8 cellular contexts compared by ENCODE assay signal in the genomic region with DNA sequence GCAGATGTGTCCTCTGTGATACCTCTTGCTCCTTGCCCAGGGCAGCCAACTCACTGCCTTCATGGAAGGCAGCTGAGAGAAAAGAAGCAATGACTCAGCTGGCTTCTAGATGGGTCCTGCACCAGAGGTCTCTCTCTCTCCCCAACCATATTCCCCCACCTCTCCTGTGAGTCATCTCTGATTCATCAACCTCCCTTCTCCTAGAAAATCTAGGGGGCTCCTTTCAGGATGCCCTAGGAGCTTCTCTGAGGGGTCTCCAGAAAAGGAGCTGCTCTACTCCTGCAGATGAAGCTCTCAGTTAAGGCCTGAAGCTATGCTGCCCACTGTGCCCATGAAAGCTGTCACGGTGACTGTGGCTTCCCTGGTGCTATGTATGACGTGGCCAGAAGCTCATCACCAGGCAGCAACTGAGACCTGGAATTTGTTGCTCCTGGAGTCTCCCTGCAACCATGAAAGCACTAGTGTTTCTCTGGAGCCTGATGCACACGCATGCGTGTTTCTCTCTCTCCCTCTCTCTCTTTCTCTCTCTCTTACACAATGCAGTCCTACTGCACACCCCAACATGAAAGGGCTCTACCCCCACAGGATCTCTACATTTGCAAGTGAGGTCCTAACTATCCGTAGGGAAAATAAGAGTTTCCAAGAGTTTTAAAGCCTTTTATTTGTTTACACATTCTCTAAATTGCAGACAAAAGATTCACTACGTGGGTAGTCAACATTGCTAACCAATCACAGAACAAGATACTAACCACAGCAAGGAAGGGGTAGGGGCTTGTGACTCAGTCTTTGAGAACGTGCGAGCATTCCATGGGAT.
DNase-seq lines count a peak whose midpoint lies in the region; TF ChIP-seq lines count a peak whose summit lies in the region.

No MANE protein-coding gene starts in this region.

- H3K4me1 ChIP-seq in Loucy (ENCODE audit: insufficient read depth, low read length, poor library complexity, severe bottlenecking) = peaks cover 43% of the 10 kb centered on the region
- H3K4me1 ChIP-seq in colonic mucosa = no peaks in the 10 kb centered on the region
- no peaks in the 10 kb centered on the region for H3K4me1 ChIP-seq in OCI-LY7 (ENCODE audit: insufficient read depth, low read length, poor library complexity, severe bottlenecking)

- H3K4me2 ChIP-seq in Loucy (ENCODE audit: low read depth, low read length, poor library complexity, severe bottlenecking) = peak overlapping the region; percentile 3
- H3K4me2 ChIP-seq in OCI-LY7 (ENCODE audit: low read length) = no peak overlapping the region

- H3K36me3 ChIP-seq in Loucy (ENCODE audit: insufficient read depth, low read length) (no peaks in the 10 kb centered on the region), colonic mucosa (no peaks in the 10 kb centered on the region), OCI-LY7 (ENCODE audit: insufficient read depth, low read length) (no peaks in the 10 kb centered on the region)

- H3K9me3 ChIP-seq in Loucy (ENCODE audit: insufficient read depth, low read depth, low read length) (no peaks in the 10 kb centered on the region), colonic mucosa (no peaks in the 10 kb centered on the region), OCI-LY7 (ENCODE audit: low read length) (no peaks in the 10 kb centered on the region)

- TF ChIP-seq CTCF in AG10803 (conservative IDR thresholded peaks at IDR 0.05; ENCODE audit: low read length) (no peak), Loucy (conservative IDR thresholded peaks at IDR 0.05; ENCODE audit: low read length) (no peak), colonic mucosa (IDR thresholded peaks at IDR 0.05) (no peak), OCI-LY7 (conservative IDR thresholded peaks at IDR 0.05; ENCODE audit: low read length) (no peak)

- H3K4me3 ChIP-seq in AG10803 (ENCODE audit: low read length) = peak overlapping the region; percentile 23; the same call in 1 of the 2 replicates
- H3K4me3 ChIP-seq in Loucy (ENCODE audit: low read length, poor library complexity, severe bottlenecking) = no peak overlapping the region
- no peak overlapping the region for H3K4me3 ChIP-seq in colonic mucosa
- no peak overlapping the region for H3K4me3 ChIP-seq in OCI-LY7 (ENCODE audit: low read depth, low read length, poor library complexity, severe bottlenecking)

- no peaks in the 10 kb centered on the region for H3K79me2 ChIP-seq in Loucy (ENCODE audit: insufficient read depth, low read length)
- H3K79me2 ChIP-seq in OCI-LY7 (ENCODE audit: insufficient read depth, low read depth, low read length) = no peaks in the 10 kb centered on the region

- peak overlapping the region; percentile 1 for H3K9ac ChIP-seq in Loucy (ENCODE audit: low read depth, low read length, poor library complexity, severe bottlenecking)
- no peak overlapping the region for H3K9ac ChIP-seq in colonic mucosa (ENCODE audit: low read depth in 2 of 2, low read length in 2 of 2)

- no peaks in the 10 kb centered on the region for H4K20me1 ChIP-seq in Loucy (ENCODE audit: insufficient read depth, low read length, poor library complexity, severe bottlenecking)
- H4K20me1 ChIP-seq in OCI-LY7 (ENCODE audit: insufficient read depth, low read length) = no peaks in the 10 kb centered on the region

- intact Hi-C loops in colonic mucosa (cut with DNase I) (no loop called here), OCI-LY7 (cut with micrococcal nuclease; ENCODE audit: unreplicated experiment) (no loop called here)

- H2AFZ ChIP-seq in Loucy (ENCODE audit: low read length) (no peak overlapping the region), OCI-LY7 (ENCODE audit: low read length) (no peak overlapping the region)

- POLR2A ChIA-PET in OCI-LY7 (lab: Charles Lee) = no interaction called here

- H3K9me2 ChIP-seq in Loucy (replicated peaks; ENCODE audit: low read depth, low read length) (no peaks in the 10 kb centered on the region), OCI-LY7 (ENCODE audit: insufficient read depth, low read length) (no peaks in the 10 kb centered on the region)

- H3K27ac ChIP-seq in colonic mucosa (no peak overlapping the region), OCI-LY7 (ENCODE audit: low read depth, low read length, poor library complexity, severe bottlenecking) (no peak overlapping the region)

- CTCF ChIA-PET in OCI-LY7 (lab: Charles Lee; ENCODE audit: unreplicated experiment) = no interaction called here

- no peaks in the 10 kb centered on the region for H3F3A ChIP-seq in Loucy (ENCODE audit: low read depth)

- H3K27me3 ChIP-seq in Loucy (ENCODE audit: insufficient read depth, low read length, poor library complexity, severe bottlenecking) (no peaks in the 10 kb centered on the region), colonic mucosa (no peaks in the 10 kb centered on the region)

- DNase-seq in AG10803 (ENCODE audit: low read depth) (peak; percentile 91), colonic mucosa (peak; percentile 12), myocyte (ENCODE audit: low read depth) (peak; percentile 82), NCI-H526 treated with DMSO at 0.1 percent for 48 hours (lab: John Stamatoyannopoulos, UW) (no peak), COR-L47 (lab: John Stamatoyannopoulos, UW) (no peak), OCI-LY7 (ENCODE audit: low spot score) (no peak), midbrain (lab: John Stamatoyannopoulos, UW) (no peak)

- BruUV-seq in OCI-LY7 (replicated peaks; lab: Mats Ljungman, UMichigan) = no TSS peak

Comparison
In these comparisons a context has a peak if more than half of its experiments do, and no peak if none do; other contexts are left out.
1. DNase-seq: peak in AG10803 (single experiment), colonic mucosa (single experiment) and myocyte (single experiment); none in NCI-H526 treated with DMSO at 0.1 percent for 48 hours (single experiment), COR-L47 (single experiment), OCI-LY7 (single experiment) and midbrain (single experiment).